8 cellular contexts compared by ENCODE assay signal in the genomic region with DNA sequence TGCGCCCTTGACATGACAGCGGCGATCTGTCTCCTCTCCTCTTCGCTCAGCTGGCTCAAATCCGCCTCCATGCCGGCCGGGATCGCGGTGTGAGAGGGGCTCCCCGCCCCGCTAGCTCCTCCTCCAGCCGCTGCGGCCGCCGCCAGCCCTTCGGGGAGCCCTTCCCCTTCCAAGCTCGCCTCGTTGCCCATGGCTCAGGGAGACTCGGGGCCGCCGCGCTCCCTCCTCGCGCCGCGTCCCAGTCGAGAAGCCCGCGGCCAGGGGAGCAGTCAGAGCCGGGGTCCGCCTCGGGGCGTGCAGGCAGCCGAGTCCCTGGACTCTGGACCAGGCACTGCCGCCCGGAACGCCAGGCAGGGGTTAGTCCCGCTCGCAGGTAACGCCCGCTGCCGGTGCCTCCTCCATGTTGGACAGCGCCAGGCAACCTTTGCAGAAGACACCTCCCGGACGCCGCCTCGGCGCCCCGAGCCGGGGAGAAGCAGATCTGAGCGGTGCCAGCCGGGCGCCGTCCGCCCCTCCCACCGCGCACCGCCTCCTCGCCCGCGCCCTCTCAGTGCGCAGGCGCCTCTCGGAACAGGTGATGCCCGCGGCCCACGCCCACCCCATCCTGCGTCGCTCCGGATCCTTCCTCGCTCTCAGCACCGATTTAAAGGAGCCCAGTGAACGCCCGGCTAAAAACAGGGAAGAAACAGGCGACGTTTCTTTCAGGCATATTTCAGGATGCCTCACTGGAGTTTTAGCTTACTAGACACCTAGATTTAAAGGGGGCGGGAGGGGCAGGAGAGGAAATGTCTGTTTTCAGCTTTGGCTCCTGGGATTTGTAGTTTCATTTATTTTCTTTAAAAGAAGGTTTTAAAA. TPM values are rescaled to one million over a fixed set of nuclear protein-coding genes. Genes with fewer than 3 reads are reported as not detected.
DNase-seq lines count a peak whose midpoint lies in the region; ATAC-seq and TF ChIP-seq lines count a peak whose summit lies in the region.

A gene with protein sequence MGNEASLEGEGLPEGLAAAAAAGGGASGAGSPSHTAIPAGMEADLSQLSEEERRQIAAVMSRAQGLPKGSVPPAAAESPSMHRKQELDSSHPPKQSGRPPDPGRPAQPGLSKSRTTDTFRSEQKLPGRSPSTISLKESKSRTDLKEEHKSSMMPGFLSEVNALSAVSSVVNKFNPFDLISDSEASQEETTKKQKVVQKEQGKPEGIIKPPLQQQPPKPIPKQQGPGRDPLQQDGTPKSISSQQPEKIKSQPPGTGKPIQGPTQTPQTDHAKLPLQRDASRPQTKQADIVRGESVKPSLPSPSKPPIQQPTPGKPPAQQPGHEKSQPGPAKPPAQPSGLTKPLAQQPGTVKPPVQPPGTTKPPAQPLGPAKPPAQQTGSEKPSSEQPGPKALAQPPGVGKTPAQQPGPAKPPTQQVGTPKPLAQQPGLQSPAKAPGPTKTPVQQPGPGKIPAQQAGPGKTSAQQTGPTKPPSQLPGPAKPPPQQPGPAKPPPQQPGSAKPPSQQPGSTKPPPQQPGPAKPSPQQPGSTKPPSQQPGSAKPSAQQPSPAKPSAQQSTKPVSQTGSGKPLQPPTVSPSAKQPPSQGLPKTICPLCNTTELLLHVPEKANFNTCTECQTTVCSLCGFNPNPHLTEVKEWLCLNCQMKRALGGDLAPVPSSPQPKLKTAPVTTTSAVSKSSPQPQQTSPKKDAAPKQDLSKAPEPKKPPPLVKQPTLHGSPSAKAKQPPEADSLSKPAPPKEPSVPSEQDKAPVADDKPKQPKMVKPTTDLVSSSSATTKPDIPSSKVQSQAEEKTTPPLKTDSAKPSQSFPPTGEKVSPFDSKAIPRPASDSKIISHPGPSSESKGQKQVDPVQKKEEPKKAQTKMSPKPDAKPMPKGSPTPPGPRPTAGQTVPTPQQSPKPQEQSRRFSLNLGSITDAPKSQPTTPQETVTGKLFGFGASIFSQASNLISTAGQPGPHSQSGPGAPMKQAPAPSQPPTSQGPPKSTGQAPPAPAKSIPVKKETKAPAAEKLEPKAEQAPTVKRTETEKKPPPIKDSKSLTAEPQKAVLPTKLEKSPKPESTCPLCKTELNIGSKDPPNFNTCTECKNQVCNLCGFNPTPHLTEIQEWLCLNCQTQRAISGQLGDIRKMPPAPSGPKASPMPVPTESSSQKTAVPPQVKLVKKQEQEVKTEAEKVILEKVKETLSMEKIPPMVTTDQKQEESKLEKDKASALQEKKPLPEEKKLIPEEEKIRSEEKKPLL (N-terminal part only) (minus strand): TSS at position 483 of the 855 bp plus-strand sequence. CDS start 292 bp downstream, at position 191.

- H3K9me3 ChIP-seq in lower lobe of right lung, result no peaks in the 10 kb centered on the region

- peaks cover 5% of the 10 kb centered on the region for H3K4me1 ChIP-seq in lower lobe of right lung

- intact Hi-C loops in lower lobe of right lung (cut with DNase I), result no loop called here

- DNase-seq in A172 (ENCODE audit: low spot score) (peak; percentile 91), NCI-H2227 (lab: John Stamatoyannopoulos, UW; ENCODE audit: unreplicated experiment) (peak; percentile 98), ecto neural progenitor cell (ENCODE audit: low spot score) (peak; percentile 94), lower lobe of right lung (peak; percentile 89)
- DNase-seq in activated CD4-positive, alpha-beta T cell treated with anti-CD3 and anti-CD28 coated beads for 48 hours, result peak; percentile 71
- peak; percentile 9 for DNase-seq in stimulated activated CD8-positive, alpha-beta memory T cell treated with anti-CD3 and anti-CD28 coated beads, Interleukin-12 subunit alpha, Interleukin-12 subunit beta, amount 100 ng/mL, for 24 hours (ENCODE audit: extremely low read depth)

- H3K4me3 ChIP-seq in lower lobe of right lung, result peak within 1 kb of the TSS; percentile 60

- H3K27ac ChIP-seq in lower lobe of right lung, result peak within 1 kb of the TSS; percentile 62

- peaks cover 6% of the 10 kb centered on the region for H3K27me3 ChIP-seq in lower lobe of right lung (ENCODE audit: low read depth)

- peak; percentile 97 for ATAC-seq in GM18868 (IDR thresholded peaks at IDR 0.05; ENCODE audit: unreplicated experiment)
- peak; percentile 85 for ATAC-seq in HG03135 (IDR thresholded peaks at IDR 0.05; ENCODE audit: unreplicated experiment)
- peak; percentile 99 to 100 for ATAC-seq in lower lobe of right lung

- no peaks in the 10 kb centered on the region for H3K36me3 ChIP-seq in lower lobe of right lung

- TF ChIP-seq CTCF in lower lobe of right lung (IDR thresholded peaks at IDR 0.05), result no peak

RNA-seq across cellular contexts. Expression of the gene that starts here (rescaled TPM):
- total RNA-seq in A172 (2014; rRNA removed; shearing (Covaris generic)), result 44.4 and 53.0 TPM in 2 replicates
- 2.9 TPM for total RNA-seq in lower lobe of right lung

Comparison
In these comparisons a context has a peak if more than half of its experiments do, and no peak if none do; other contexts are left out.
1. Peak in every context shown above with its lines: DNase-seq, ATAC-seq, H3K4me3 ChIP-seq and H3K27ac ChIP-seq.
2. RNA of the gene that starts here (total RNA-seq): 44.4 to 53.0 TPM in A172; 2.9 TPM in lower lobe of right lung (single experiment); every median in the first group is over 10 times any median in the second.
3. DNase-seq: peak in every context shown above with its lines; median percentile 98 in NCI-H2227; 94 in ecto neural progenitor cell; 91 in A172; 89 in lower lobe of right lung; 71 in activated CD4-positive, alpha-beta T cell treated with anti-CD3 and anti-CD28 coated beads for 48 hours; 9 in stimulated activated CD8-positive, alpha-beta memory T cell treated with anti-CD3 and anti-CD28 coated beads, Interleukin-12 subunit alpha, Interleukin-12 subunit beta, amount 100 ng/mL, for 24 hours.